In the genomic region with DNA sequence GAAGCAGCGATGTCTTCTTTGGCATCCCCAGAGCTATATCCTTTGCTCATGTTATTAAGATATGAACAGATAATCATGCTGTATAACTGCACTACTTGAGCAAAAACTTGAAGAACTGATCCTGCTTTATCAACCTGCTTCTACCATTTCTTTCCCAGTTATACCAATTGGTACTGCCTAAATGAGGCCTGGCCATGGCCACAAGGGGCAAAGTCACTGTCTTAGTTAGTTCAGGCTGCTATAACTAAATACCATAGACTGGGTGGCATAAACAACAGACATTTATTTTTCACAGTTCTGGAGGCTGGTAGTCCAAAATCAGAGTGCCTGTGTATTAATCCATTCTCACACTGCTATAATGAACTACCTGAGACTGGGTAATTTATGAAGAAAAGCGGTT, we compare ENCODE assay signal across 10 cellular contexts. TPM values are rescaled to one million over a fixed set of nuclear protein-coding genes. Genes with fewer than 3 reads are reported as not detected.
"Had no signal": no experiment of that assay in that cellular context is flagged by ENCODE, and none has a peak within 500 bp of the region (broad histone marks: within the 10 kb centered on the region; RNA-seq: fewer than 3 reads in every experiment).

No MANE protein-coding gene starts in this region.

- FAIRE-seq: K562 had no signal

- H3K9me3 ChIP-seq: HAP-1 had no signal

- DNase-seq: GM23248, GOT3, H7, IMR-90, KG1 had no signal

- H3K4me1 ChIP-seq: HAP-1 had no signal

- H2AFZ ChIP-seq: GM23248 had no signal

- ATAC-seq: K562 had no signal

- H3K27ac ChIP-seq: GM23248, HL-60 had no signal

- H3K4me3 ChIP-seq: GM23248, HAP-1, K562 had no signal

- H3K9ac ChIP-seq: GM23248 had no signal

- H3K36me3 ChIP-seq: HAP-1 had no signal

RNA-seq across cellular contexts. Expression of a gene that starts 37.5 kb away (rescaled TPM):
- total RNA-seq: GM23248, H4, H7, HT1080, IMR-90 had no signal
- polyA plus RNA-seq: GM23248, IMR-90 had no signal
